In the genomic region with DNA sequence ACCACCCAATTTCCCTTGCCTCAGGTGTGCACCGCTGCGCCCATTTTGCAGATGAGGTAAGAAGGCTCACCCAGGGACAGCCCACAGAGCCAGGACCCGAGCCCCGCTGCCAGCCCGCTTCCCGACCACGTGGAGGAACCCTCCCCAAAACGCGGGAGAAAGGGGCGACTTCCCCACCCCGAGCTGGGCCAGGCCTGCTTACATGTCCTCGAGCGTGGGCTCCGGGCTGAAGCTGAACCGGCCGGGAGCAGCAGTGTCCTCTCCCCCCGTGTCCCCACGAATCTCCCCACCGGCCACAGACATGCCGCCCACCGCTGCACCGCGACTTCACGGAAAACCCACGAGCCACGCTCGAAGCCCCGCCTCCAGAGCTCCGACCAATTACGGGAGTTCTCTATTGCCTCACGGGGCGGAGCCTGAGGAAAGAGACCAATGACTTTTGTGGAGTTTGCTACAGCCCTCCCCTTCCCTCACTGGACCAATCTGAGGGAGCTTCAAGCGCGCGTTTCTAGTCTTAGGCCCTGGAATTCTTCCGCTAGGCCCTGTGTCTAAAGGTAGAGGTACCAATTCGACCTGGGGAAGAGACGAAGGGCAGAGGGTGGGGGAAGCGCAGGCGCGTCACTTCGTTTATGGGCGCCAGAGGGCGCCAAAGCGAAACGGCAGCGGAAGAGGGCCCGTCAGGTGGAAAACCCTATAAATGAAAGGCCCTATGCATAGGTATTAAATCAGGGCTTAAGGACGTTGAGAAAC, we compare ENCODE assay signal across 8 cellular contexts. TPM values are rescaled to one million over a fixed set of nuclear protein-coding genes. Genes with fewer than 3 reads are reported as not detected.
DNase-seq lines count a peak whose midpoint lies in the region; ATAC-seq and TF ChIP-seq lines count a peak whose summit lies in the region.

A gene (minus strand): TSS at position 353 of the 750 bp plus-strand sequence. CDS start 50 bp downstream, at position 303.

- DNase-seq in DMS53 (lab: John Stamatoyannopoulos, UW) (peak; percentile 100), OCI-M2 (lab: John Stamatoyannopoulos, UW; ENCODE audit: unreplicated experiment) (peak; percentile 83), activated T-cell treated with anti-CD3 and anti-CD28 coated beads for 48 hours (ENCODE audit: low read depth) (peak; percentile 93)
- DNase-seq in stimulated activated CD8-positive, alpha-beta memory T cell treated with anti-CD3 and anti-CD28 coated beads, Interleukin-7, amount 100 ng/mL, for 1 hour (ENCODE audit: low read depth in 2 of 2): peak; percentile 83 to 89

- H3K27me3 ChIP-seq in esophagus (ENCODE audit: control insufficient read depth in 1 of 2, insufficient read depth in 2 of 2, low read length in 2 of 2) (no peaks in the 10 kb centered on the region), mucosa of stomach (ENCODE audit: control insufficient read depth, insufficient read depth, low read length) (no peaks in the 10 kb centered on the region)

- peak; percentile 91 for ATAC-seq in GM21576 (IDR thresholded peaks at IDR 0.05; ENCODE audit: unreplicated experiment)

- H3K9me3 ChIP-seq in esophagus (ENCODE audit: control insufficient read depth in 2 of 2, insufficient read depth in 1 of 2, low read depth in 1 of 2, low read length in 1 of 2) (no peaks in the 10 kb centered on the region), mucosa of stomach (ENCODE audit: control insufficient read depth, low read length) (no peaks in the 10 kb centered on the region)

- H3K36me3 ChIP-seq in esophagus (ENCODE audit: control insufficient read depth in 2 of 2, insufficient read depth in 2 of 2, low read length in 1 of 2) (no peaks in the 10 kb centered on the region), mucosa of stomach (ENCODE audit: control insufficient read depth, insufficient read depth, low read length) (no peaks in the 10 kb centered on the region)

- peak within 1 kb of the TSS; percentile 57 for H3K9ac ChIP-seq in mucosa of stomach (ENCODE audit: low read length)

- peak; percentile 77 for TF ChIP-seq RAD21 in Ishikawa (IDR thresholded peaks at IDR 0.05; ENCODE audit: low read depth)

- H3K27ac ChIP-seq in esophagus (ENCODE audit: low read depth in 2 of 2, low read length in 1 of 2): peak within 1 kb of the TSS; percentile 63 to 89

- peak within 1 kb of the TSS; percentile 68 to 79 for H3K4me3 ChIP-seq in esophagus (ENCODE audit: low read depth in 1 of 2, low read length in 2 of 2)
- peak within 1 kb of the TSS; percentile 70 for H3K4me3 ChIP-seq in mucosa of stomach (ENCODE audit: low read length)

- peaks cover 0 to 14% of the 10 kb centered on the region in 2 donors for H3K4me1 ChIP-seq in esophagus (ENCODE audit: control insufficient read depth in 2 of 2, insufficient read depth in 2 of 2, low read length in 1 of 2)
- peaks cover 16% of the 10 kb centered on the region for H3K4me1 ChIP-seq in mucosa of stomach (ENCODE audit: control insufficient read depth, insufficient read depth, low read length)

- 0 to 1% methylated on average over 49 of the region's 49 CpGs for WGBS in esophagus, 2 donors

- no peak for TF ChIP-seq EP300 in Ishikawa (IDR thresholded peaks at IDR 0.05; ENCODE audit: borderline replicate concordance)

TF ChIP-seq in Ishikawa, 13 proteins besides CTCF, POLR2A, EP300 and RAD21:
- TF ChIP-seq, protein P1, sequence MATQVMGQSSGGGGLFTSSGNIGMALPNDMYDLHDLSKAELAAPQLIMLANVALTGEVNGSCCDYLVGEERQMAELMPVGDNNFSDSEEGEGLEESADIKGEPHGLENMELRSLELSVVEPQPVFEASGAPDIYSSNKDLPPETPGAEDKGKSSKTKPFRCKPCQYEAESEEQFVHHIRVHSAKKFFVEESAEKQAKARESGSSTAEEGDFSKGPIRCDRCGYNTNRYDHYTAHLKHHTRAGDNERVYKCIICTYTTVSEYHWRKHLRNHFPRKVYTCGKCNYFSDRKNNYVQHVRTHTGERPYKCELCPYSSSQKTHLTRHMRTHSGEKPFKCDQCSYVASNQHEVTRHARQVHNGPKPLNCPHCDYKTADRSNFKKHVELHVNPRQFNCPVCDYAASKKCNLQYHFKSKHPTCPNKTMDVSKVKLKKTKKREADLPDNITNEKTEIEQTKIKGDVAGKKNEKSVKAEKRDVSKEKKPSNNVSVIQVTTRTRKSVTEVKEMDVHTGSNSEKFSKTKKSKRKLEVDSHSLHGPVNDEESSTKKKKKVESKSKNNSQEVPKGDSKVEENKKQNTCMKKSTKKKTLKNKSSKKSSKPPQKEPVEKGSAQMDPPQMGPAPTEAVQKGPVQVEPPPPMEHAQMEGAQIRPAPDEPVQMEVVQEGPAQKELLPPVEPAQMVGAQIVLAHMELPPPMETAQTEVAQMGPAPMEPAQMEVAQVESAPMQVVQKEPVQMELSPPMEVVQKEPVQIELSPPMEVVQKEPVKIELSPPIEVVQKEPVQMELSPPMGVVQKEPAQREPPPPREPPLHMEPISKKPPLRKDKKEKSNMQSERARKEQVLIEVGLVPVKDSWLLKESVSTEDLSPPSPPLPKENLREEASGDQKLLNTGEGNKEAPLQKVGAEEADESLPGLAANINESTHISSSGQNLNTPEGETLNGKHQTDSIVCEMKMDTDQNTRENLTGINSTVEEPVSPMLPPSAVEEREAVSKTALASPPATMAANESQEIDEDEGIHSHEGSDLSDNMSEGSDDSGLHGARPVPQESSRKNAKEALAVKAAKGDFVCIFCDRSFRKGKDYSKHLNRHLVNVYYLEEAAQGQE (IDR thresholded peaks at IDR 0.05; ENCODE audit: low read depth): no peak
- TF ChIP-seq, protein P2, sequence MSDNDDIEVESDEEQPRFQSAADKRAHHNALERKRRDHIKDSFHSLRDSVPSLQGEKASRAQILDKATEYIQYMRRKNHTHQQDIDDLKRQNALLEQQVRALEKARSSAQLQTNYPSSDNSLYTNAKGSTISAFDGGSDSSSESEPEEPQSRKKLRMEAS (IDR thresholded peaks at IDR 0.05): peak; percentile 91
- TF ChIP-seq, protein P3, sequence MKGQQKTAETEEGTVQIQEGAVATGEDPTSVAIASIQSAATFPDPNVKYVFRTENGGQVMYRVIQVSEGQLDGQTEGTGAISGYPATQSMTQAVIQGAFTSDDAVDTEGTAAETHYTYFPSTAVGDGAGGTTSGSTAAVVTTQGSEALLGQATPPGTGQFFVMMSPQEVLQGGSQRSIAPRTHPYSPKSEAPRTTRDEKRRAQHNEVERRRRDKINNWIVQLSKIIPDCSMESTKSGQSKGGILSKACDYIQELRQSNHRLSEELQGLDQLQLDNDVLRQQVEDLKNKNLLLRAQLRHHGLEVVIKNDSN (IDR thresholded peaks at IDR 0.05): peak; percentile 45
- TF ChIP-seq ZBTB7A (IDR thresholded peaks at IDR 0.05; ENCODE audit: low read depth) (0 out of 2 replicates have a peak, but pooled peaks have one; percentile 45), TCF12 (IDR thresholded peaks at IDR 0.05; ENCODE audit: low read depth) (no peak; the same call in 1 of the 2 replicates), TEAD4 (IDR thresholded peaks at IDR 0.05) (peak; percentile 57; the same call in 1 of the 2 replicates), CREB1 (IDR thresholded peaks at IDR 0.05; ENCODE audit: low read depth) (no peak), YY1 (IDR thresholded peaks at IDR 0.05; ENCODE audit: low read depth) (no peak)

RNA-seq across cellular contexts. Expression of the gene that starts here (rescaled TPM):
- polyA plus RNA-seq in esophagus: 10 to 100 TPM in 1 of 2 donors, 1 to 10 TPM in 1; 9.5 to 32.6 TPM

Comparison
In these comparisons a context has a peak if more than half of its experiments do, and no peak if none do; other contexts are left out.
1. Peak in every context shown above with its lines: DNase-seq, ATAC-seq, H3K4me3 ChIP-seq and H3K27ac ChIP-seq.